ENCODE assay signal across 9 cellular contexts in the genomic region with DNA sequence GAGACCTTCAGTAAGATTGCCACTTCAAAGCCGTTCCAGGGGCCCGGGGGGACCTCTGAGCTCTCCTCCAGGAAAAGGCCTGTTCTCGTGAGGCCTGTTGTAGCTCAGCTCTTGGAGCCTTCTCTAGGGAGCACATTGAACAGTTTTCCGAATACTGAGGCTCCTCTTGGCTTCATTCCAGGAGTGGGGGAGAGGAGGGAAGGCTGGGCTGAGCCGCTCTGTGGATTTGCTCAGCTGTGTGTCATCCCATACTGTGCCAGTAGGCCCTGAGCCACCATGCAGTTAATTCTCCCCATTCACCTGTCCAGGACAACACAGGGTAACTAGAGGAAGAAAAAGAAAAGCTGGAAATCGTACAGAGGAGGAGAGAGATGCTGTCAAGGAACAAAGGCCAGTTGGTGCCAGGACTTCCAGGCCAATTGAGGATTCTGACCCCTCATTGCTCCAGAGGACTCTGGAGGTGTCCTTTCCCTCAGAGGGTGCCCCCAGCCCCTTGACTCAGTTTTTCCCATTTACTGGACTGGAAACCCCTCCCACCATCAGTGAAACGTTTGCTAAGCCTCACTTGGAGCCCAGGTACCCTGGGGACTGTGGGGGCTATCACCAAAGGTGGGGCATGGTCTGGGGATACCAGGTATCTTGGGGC. TPM values are rescaled to one million over a fixed set of nuclear protein-coding genes. Genes with fewer than 3 reads are reported as not detected.
A peak's percentile ranks its signal among the peaks of the same experiment; 100 is the strongest.
DNase-seq lines count a peak whose midpoint lies in the region; ATAC-seq, FAIRE-seq and TF ChIP-seq lines count a peak whose summit lies in the region.
"Had no signal": no experiment of that assay in that cellular context is flagged by ENCODE, and none has a peak within 500 bp of the region (broad histone marks: within the 10 kb centered on the region; RNA-seq: fewer than 3 reads in every experiment).

No MANE protein-coding gene starts in this region.

- no peak for TF ChIP-seq POLR2A in HepG2 (IDR thresholded peaks at IDR 0.05; ENCODE audit: insufficient read depth in 1 of 2, low read depth in 2 of 2, low read length in 2 of 2)

- ATAC-seq in HepG2, result peak; percentile 10; the same call in 2 of the 3 replicates
- no peak for ATAC-seq in GM21576 (IDR thresholded peaks at IDR 0.05; ENCODE audit: unreplicated experiment)

- H3K4me3 ChIP-seq in cardiac fibroblast (replicated peaks in 1 of 2; ENCODE audit: low read depth in 2 of 2, low read length in 2 of 2) (no peak overlapping the region), HepG2 (replicated peaks in 1 of 3; ENCODE audit: insufficient read depth in 1 of 3, low read depth in 2 of 3, low read length in 3 of 3) (no peak overlapping the region)

- DNase-seq in NCI-H1105 treated with DMSO at 0.1 percent for 48 hours (lab: John Stamatoyannopoulos, UW) (peak; percentile 1), NCI-H1105 (lab: John Stamatoyannopoulos, UW) (no peak), cardiac fibroblast (ENCODE audit: low read depth in 2 of 2) (peak; percentile 88 to 90), HepG2 (ENCODE audit: low spot score) (peak; percentile 41), urothelium cell line (ENCODE audit: low spot score) (peak; percentile 65), cerebellar nuclear complex (lab: John Stamatoyannopoulos, UW) (no peak), iPS-NIHi7 (ENCODE audit: extremely low spot score) (no peak)

- peak overlapping the region; percentile 86 for H3K9ac ChIP-seq in HepG2 (ENCODE audit: insufficient read depth, low read depth, low read length)

- intact Hi-C loops in HepG2 (cut with micrococcal nuclease; ENCODE audit: unreplicated experiment), result no loop called here

- no TSS peak for BruUV-seq in HepG2 (replicated peaks; lab: Mats Ljungman, UMichigan)

- no peak overlapping the region for H2AFZ ChIP-seq in HepG2 (ENCODE audit: low read length)

- H3K27ac ChIP-seq in HepG2 (ENCODE audit: extremely low read length, insufficient read depth, low read length), result peak overlapping the region; percentile 95

- TF ChIP-seq CTCF in cardiac fibroblast (IDR thresholded peaks at IDR 0.05; ENCODE audit: low read depth, low read length), result no peak
- no peak for TF ChIP-seq CTCF in HepG2 (CRISPR knock-in tag; IDR thresholded peaks at IDR 0.05)

- H3K4me2 ChIP-seq in HepG2 (ENCODE audit: low read depth, low read length), result peak overlapping the region; percentile 48; the same call in 1 of the 2 replicates

- no peak for TF ChIP-seq RAD21 in HepG2 (CRISPR knock-in tag; IDR thresholded peaks at IDR 0.05)

- CTCF ChIA-PET in HepG2 (lab: Yijun Ruan, JAX; ENCODE audit: low intra/inter-chr PET ratio, low total read pairs), result no interaction called here

- no peaks in the 10 kb centered on the region for H3K27me3 ChIP-seq in HepG2 (ENCODE audit: control insufficient read depth in 1 of 2, insufficient read depth in 2 of 2, low read length in 2 of 2)

- no peaks in the 10 kb centered on the region for H3K9me3 ChIP-seq in HepG2 (ENCODE audit: low read length)

- FAIRE-seq in HepG2 (lab: Jason Lieb, UNC) (no peak), urothelium cell line (lab: Jason Lieb, UNC) (no peak)
- FAIRE-seq: A204.1 had no signal

- H3K36me3 ChIP-seq in HepG2 (replicated peaks in 1 of 2; ENCODE audit: control insufficient read depth in 1 of 2, insufficient read depth in 2 of 2, low read length in 2 of 2), result no peaks in the 10 kb centered on the region

- peaks cover 61% of the 10 kb centered on the region for H3K4me1 ChIP-seq in HepG2 (ENCODE audit: insufficient read depth, low read length)

- TF ChIP-seq EP300 in HepG2 (IDR thresholded peaks at IDR 0.05; ENCODE audit: low read depth in 2 of 2, low read length in 2 of 2) (no peak), HepG2 (CRISPR knock-in tag; IDR thresholded peaks at IDR 0.05; ENCODE audit: borderline replicate concordance) (no peak)

- no peaks in the 10 kb centered on the region for H3K79me2 ChIP-seq in HepG2 (ENCODE audit: insufficient read depth, low read length)

- 80% methylated on average over 7 of the region's 7 CpGs for WGBS in HepG2 (ENCODE audit: low lambda C conversion rate)

- no peaks in the 10 kb centered on the region for H4K20me1 ChIP-seq in HepG2 (ENCODE audit: insufficient read depth, low read length)

- in situ Hi-C loops in HepG2 (cut with HindIII; ENCODE audit: extremely low pct_ligation_motif_present, low pct_unique_long_range_greater_than_20kb), result no loop called here

- POLR2A ChIA-PET in HepG2 (lab: Yijun Ruan, JAX), result interaction anchor here (0.9 to 4.8 kb wide), 9 partner anchors 9 to 165 kb away, joined by 3 to 78 read pairs (median 10); a partner anchor contains a TSS

TF ChIP-seq in HepG2, 621 proteins besides CTCF, POLR2A, EP300 and RAD21 (continues in another document):
- TF ChIP-seq, protein P1, sequence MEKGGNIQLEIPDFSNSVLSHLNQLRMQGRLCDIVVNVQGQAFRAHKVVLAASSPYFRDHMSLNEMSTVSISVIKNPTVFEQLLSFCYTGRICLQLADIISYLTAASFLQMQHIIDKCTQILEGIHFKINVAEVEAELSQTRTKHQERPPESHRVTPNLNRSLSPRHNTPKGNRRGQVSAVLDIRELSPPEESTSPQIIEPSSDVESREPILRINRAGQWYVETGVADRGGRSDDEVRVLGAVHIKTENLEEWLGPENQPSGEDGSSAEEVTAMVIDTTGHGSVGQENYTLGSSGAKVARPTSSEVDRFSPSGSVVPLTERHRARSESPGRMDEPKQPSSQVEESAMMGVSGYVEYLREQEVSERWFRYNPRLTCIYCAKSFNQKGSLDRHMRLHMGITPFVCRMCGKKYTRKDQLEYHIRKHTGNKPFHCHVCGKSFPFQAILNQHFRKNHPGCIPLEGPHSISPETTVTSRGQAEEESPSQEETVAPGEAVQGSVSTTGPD (CRISPR knock-in tag; IDR thresholded peaks at IDR 0.05), result no peak
- TF ChIP-seq, protein P2, sequence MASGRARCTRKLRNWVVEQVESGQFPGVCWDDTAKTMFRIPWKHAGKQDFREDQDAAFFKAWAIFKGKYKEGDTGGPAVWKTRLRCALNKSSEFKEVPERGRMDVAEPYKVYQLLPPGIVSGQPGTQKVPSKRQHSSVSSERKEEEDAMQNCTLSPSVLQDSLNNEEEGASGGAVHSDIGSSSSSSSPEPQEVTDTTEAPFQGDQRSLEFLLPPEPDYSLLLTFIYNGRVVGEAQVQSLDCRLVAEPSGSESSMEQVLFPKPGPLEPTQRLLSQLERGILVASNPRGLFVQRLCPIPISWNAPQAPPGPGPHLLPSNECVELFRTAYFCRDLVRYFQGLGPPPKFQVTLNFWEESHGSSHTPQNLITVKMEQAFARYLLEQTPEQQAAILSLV (CRISPR knock-in tag; IDR thresholded peaks at IDR 0.05; ENCODE audit: borderline replicate concordance), result no peak
- TF ChIP-seq ESRRA (CRISPR knock-in tag; IDR thresholded peaks at IDR 0.05; ENCODE audit: low read depth) (0 out of 2 replicates have a peak, but pooled peaks have one; percentile 7), NR3C1 (CRISPR knock-in tag; IDR thresholded peaks at IDR 0.05) (no peak)

RNA-seq across cellular contexts. Expression of a gene that starts 41.4 kb away (rescaled TPM):
- 22.0 and 22.8 TPM in 2 replicates for total RNA-seq in HepG2 (2016; rRNA removed; fragmentation: Illumina TruSeq; extraction: Trizol)
- total RNA-seq in HepG2 (2016; cell fraction: cytosol; rRNA removed; fragmentation: Illumina TruSeq; extraction: Trizol; ENCODE audit: low read depth), result 4.7 and 4.9 TPM in 2 replicates
- total RNA-seq in HepG2 (2016; cell fraction: insoluble cytoplasmic fraction; rRNA removed; fragmentation: Illumina TruSeq; extraction: Trizol), result 18.5 and 23.5 TPM in 2 replicates
- total RNA-seq in HepG2 (2016; cell fraction: membrane; rRNA removed; fragmentation: Illumina TruSeq; extraction: Trizol), result 12.9 and 13.2 TPM in 2 replicates
- 16.8 and 19.0 TPM in 2 replicates for total RNA-seq in HepG2 (2016; cell fraction: nucleus; rRNA removed; fragmentation: Illumina TruSeq; extraction: Trizol)
- polyA plus RNA-seq in HepG2 (2011; rRNA removed), result 15.2 and 17.3 TPM in 2 replicates
- polyA plus RNA-seq in HepG2 (2011; cell fraction: cytosol; rRNA removed), result 9.2 and 11.9 TPM in 2 replicates
- polyA plus RNA-seq in HepG2 (2011; cell fraction: nucleus; rRNA removed), result 20.1 and 23.4 TPM in 2 replicates
- polyA plus RNA-seq in HepG2 (2012), result 13.4 and 14.5 TPM in 2 replicates
- 5.3 and 5.4 TPM in 2 replicates for polyA plus RNA-seq in HepG2 (2016; cell fraction: cytosol; fragmentation: Illumina TruSeq; extraction: Trizol; ENCODE audit: low read depth)
- polyA plus RNA-seq in HepG2 (2016; cell fraction: insoluble cytoplasmic fraction; fragmentation: Illumina TruSeq; extraction: Trizol; ENCODE audit: low read depth), result 19.1 and 22.3 TPM in 2 replicates
- 8.7 and 10.7 TPM in 2 replicates for polyA plus RNA-seq in HepG2 (2016; cell fraction: membrane; fragmentation: Illumina TruSeq; extraction: Trizol; ENCODE audit: low read depth)
- polyA plus RNA-seq in HepG2 (2016; cell fraction: nucleus; fragmentation: Illumina TruSeq; extraction: Trizol; ENCODE audit: insufficient read depth, low read depth), result 19.4 and 22.9 TPM in 2 replicates
- polyA minus RNA-seq in HepG2 (2011; rRNA and poly(A)+ RNA removed; ENCODE audit: low replicate concordance), result 14.3 and 29.5 TPM in 2 replicates
- polyA minus RNA-seq in HepG2 (2011; cell fraction: cytosol; rRNA and poly(A)+ RNA removed), result 11.9 and 13.8 TPM in 2 replicates
- polyA minus RNA-seq in HepG2 (2011; cell fraction: nucleus; rRNA and poly(A)+ RNA removed), result 28.6 and 28.8 TPM in 2 replicates

RNA-seq across cellular contexts. Expression of a gene that starts 57.5 kb away (rescaled TPM):
- 10.2 and 15.0 TPM in 2 replicates for total RNA-seq in HepG2 (2016; rRNA removed; fragmentation: Illumina TruSeq; extraction: Trizol)
- 1.6 and 1.8 TPM in 2 replicates for total RNA-seq in HepG2 (2016; cell fraction: cytosol; rRNA removed; fragmentation: Illumina TruSeq; extraction: Trizol; ENCODE audit: low read depth)
- total RNA-seq in HepG2 (2016; cell fraction: insoluble cytoplasmic fraction; rRNA removed; fragmentation: Illumina TruSeq; extraction: Trizol), result 9.2 and 15.1 TPM in 2 replicates
- 5.3 and 5.6 TPM in 2 replicates for total RNA-seq in HepG2 (2016; cell fraction: membrane; rRNA removed; fragmentation: Illumina TruSeq; extraction: Trizol)
- 16.7 and 18.1 TPM in 2 replicates for total RNA-seq in HepG2 (2016; cell fraction: nucleus; rRNA removed; fragmentation: Illumina TruSeq; extraction: Trizol)
- 1.6 and 3.0 TPM in 2 replicates for polyA plus RNA-seq in HepG2 (2011; rRNA removed)
- 1.5 and 1.9 TPM in 2 replicates for polyA plus RNA-seq in HepG2 (2011; cell fraction: cytosol; rRNA removed)
- polyA plus RNA-seq in HepG2 (2011; cell fraction: nucleus; rRNA removed), result 6.3 and 9.6 TPM in 2 replicates
- 4.5 and 5.8 TPM in 2 replicates for polyA plus RNA-seq in HepG2 (2012)
- polyA plus RNA-seq in HepG2 (2016; cell fraction: cytosol; fragmentation: Illumina TruSeq; extraction: Trizol; ENCODE audit: low read depth), result 0.75 and 0.80 TPM in 2 replicates
- 5.6 and 5.9 TPM in 2 replicates for polyA plus RNA-seq in HepG2 (2016; cell fraction: insoluble cytoplasmic fraction; fragmentation: Illumina TruSeq; extraction: Trizol; ENCODE audit: low read depth)
- 2.3 and 2.7 TPM in 2 replicates for polyA plus RNA-seq in HepG2 (2016; cell fraction: membrane; fragmentation: Illumina TruSeq; extraction: Trizol; ENCODE audit: low read depth)
- 19.8 and 21.2 TPM in 2 replicates for polyA plus RNA-seq in HepG2 (2016; cell fraction: nucleus; fragmentation: Illumina TruSeq; extraction: Trizol; ENCODE audit: insufficient read depth, low read depth)
- polyA minus RNA-seq in HepG2 (2011; rRNA and poly(A)+ RNA removed; ENCODE audit: low replicate concordance), result 5.0 TPM in 1 of 2 replicates, not detected in the other
- polyA minus RNA-seq in HepG2 (2011; cell fraction: cytosol; rRNA and poly(A)+ RNA removed), result 2.5 and 4.1 TPM in 2 replicates
- 2.4 and 4.5 TPM in 2 replicates for polyA minus RNA-seq in HepG2 (2011; cell fraction: nucleus; rRNA and poly(A)+ RNA removed)

Comparison
In these comparisons a context has a peak if more than half of its experiments do, and no peak if none do; other contexts are left out.
1. DNase-seq: peak in NCI-H1105 treated with DMSO at 0.1 percent for 48 hours (single experiment), cardiac fibroblast (2 of 2), HepG2 (single experiment) and urothelium cell line (single experiment); none in NCI-H1105 (single experiment), cerebellar nuclear complex (0 of 2) and iPS-NIHi7 (single experiment).